ENCODE assay signal across 19 cellular contexts in the genomic region with DNA sequence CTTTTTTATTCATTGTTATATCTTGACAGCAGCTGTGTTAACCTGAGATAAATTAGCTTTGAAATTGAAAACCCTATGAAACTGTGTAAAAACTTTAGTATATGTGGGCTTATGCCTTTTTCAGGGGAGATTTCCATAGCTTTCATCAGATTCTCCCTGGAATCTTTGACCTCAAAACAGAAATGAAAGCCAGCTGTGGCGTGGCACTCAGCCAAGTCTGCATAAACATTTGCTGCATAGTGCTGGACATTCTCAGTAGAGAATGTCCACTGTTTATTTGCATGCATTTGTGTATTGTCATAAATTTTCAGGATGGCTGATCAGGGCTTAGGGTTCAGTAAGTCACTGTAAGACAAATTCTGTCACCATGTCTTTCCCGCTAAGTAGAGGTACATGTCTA.
DNase-seq lines count a peak whose midpoint lies in the region; TF ChIP-seq lines count a peak whose summit lies in the region.
"Had no signal": no experiment of that assay in that cellular context is flagged by ENCODE, and none has a peak within 500 bp of the region (broad histone marks: within the 10 kb centered on the region; RNA-seq: fewer than 3 reads in every experiment).

No MANE protein-coding gene starts in this region.

- no peak overlapping the region for H3K4me3 Mint-ChIP-seq in glutamatergic neuron (ENCODE audit: unreplicated experiment)
- H3K4me3 Mint-ChIP-seq: activated naive CD4-positive, alpha-beta T cell treated with anti-CD3 and anti-CD28 coated beads, Interleukin-2, amount 50 U/mL, for 24 hours; B cell; central memory CD8-positive, alpha-beta T cell had no signal

- H3K27me3 Mint-ChIP-seq in glutamatergic neuron (ENCODE audit: unreplicated experiment) = no peaks in the 10 kb centered on the region

- no peaks in the 10 kb centered on the region for H3K4me1 ChIP-seq in adipocyte (ENCODE audit: control insufficient read depth, insufficient read depth, low read length)
- H3K4me1 ChIP-seq: pancreas, stomach had no signal

- H3K4me3 ChIP-seq in adipocyte (ENCODE audit: low read length) (peak overlapping the region; percentile 4), foreskin fibroblast (ENCODE audit: low read depth in 1 of 2, low read length in 2 of 2) (no peak overlapping the region)
- H3K4me3 ChIP-seq: GM12878, pancreas, smooth muscle cell, stomach had no signal

- H3K9me3 Mint-ChIP-seq in glutamatergic neuron (ENCODE audit: unreplicated experiment) = no peaks in the 10 kb centered on the region

- no peak overlapping the region for H3K27ac Mint-ChIP-seq in glutamatergic neuron (ENCODE audit: unreplicated experiment)
- H3K27ac Mint-ChIP-seq: activated naive CD4-positive, alpha-beta T cell treated with anti-CD3 and anti-CD28 coated beads, Interleukin-2, amount 50 U/mL, for 24 hours; B cell had no signal

- TF ChIP-seq CTCF in AG09319 (IDR thresholded peaks at IDR 0.05; ENCODE audit: low read depth, low read length) (no peak), foreskin fibroblast (IDR thresholded peaks at IDR 0.05; ENCODE audit: low read depth, low read length) (no peak), glutamatergic neuron (IDR thresholded peaks at IDR 0.05; ENCODE audit: partially characterized antibody, unreplicated experiment) (no peak)

- DNase-seq in AG09319 (ENCODE audit: extremely low read depth, low read depth) = peak; percentile 49
- DNase-seq in HT1080 (ENCODE audit: low read depth) = peak; percentile 40
- DNase-seq in adipocyte (ENCODE audit: low read depth) = peak; percentile 29
- DNase-seq in foreskin fibroblast = peak; percentile 46 to 82
- DNase-seq in kidney glomerular epithelial cell (lab: John Stamatoyannopoulos, UW) = no peak
- no peak for DNase-seq in SHP77 treated with DMSO at 0.1 percent for 48 hours (lab: John Stamatoyannopoulos, UW)
- DNase-seq in DMS79 treated with DMSO at 0.1 percent for 48 hours (lab: John Stamatoyannopoulos, UW) = no peak
- DNase-seq in glutamatergic neuron = no peak
- DNase-seq: activated CD8-positive, alpha-beta memory T cell treated with anti-CD3 and anti-CD28 coated beads, Interleukin-2, amount 50 U/mL, for 4 hours; DND-41; left cardiac atrium; stomach; SW 1271 had no signal

- H3K9ac ChIP-seq in adipocyte (ENCODE audit: low read length) = no peak overlapping the region

- H3K36me3 Mint-ChIP-seq in glutamatergic neuron (ENCODE audit: unreplicated experiment) = peaks cover 7% of the 10 kb centered on the region

- no peaks in the 10 kb centered on the region for H3K36me3 ChIP-seq in adipocyte (ENCODE audit: control insufficient read depth, insufficient read depth, low read length, severe bottlenecking)
- H3K36me3 ChIP-seq: pancreas, stomach had no signal

- H3K27me3 ChIP-seq in adipocyte (replicated peaks; ENCODE audit: control insufficient read depth, insufficient read depth, low read length) = peaks cover 3% of the 10 kb centered on the region
- H3K27me3 ChIP-seq: pancreas, stomach had no signal

- H3K9me3 ChIP-seq in adipocyte (ENCODE audit: control insufficient read depth, low read length) = peaks cover 39% of the 10 kb centered on the region
- H3K9me3 ChIP-seq: pancreas had no signal

- no peaks in the 10 kb centered on the region for H3K4me1 Mint-ChIP-seq in glutamatergic neuron (ENCODE audit: low read depth, unreplicated experiment)
- H3K4me1 Mint-ChIP-seq: B cell; central memory CD8-positive, alpha-beta T cell had no signal

Comparison
In these comparisons a context has a peak if more than half of its experiments do, and no peak if none do; other contexts are left out.
1. DNase-seq: peak in AG09319 (single experiment), HT1080 (single experiment), adipocyte (single experiment) and foreskin fibroblast (2 of 2); none in kidney glomerular epithelial cell (single experiment), SHP77 treated with DMSO at 0.1 percent for 48 hours (single experiment), DMS79 treated with DMSO at 0.1 percent for 48 hours (single experiment) and glutamatergic neuron (single experiment).